ENCODE assay signal across 11 cellular contexts in the genomic region with DNA sequence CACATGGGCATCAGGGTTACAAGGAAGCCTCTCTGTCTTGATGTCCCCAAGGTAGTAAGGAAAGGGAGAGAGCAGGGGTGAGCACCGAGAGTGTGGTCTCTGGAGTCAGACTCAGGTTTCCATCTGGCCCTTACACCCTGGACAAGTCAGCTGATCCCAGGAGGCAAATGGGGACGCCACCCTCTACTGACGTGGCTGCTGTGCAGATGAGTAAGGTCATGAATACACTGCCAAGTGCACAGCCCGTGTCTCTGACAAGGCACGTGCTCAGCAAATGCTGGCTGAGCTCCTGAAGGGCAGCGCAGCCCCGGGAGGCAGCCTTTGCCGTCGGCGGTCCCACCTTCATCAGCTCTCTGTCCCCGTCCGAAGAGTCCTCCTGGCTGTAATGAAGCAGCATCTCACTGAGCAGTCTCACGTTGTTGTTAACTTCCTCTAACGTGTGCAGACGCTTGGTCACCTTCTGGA. TPM values are rescaled to one million over a fixed set of nuclear protein-coding genes. Genes with fewer than 3 reads are reported as not detected.
A peak's percentile ranks its signal among the peaks of the same experiment; 100 is the strongest.
DNase-seq lines count a peak whose midpoint lies in the region; ATAC-seq, FAIRE-seq and TF ChIP-seq lines count a peak whose summit lies in the region.
"Had no signal": no experiment of that assay in that cellular context is flagged by ENCODE, and none has a peak within 500 bp of the region (broad histone marks: within the 10 kb centered on the region; RNA-seq: fewer than 3 reads in every experiment).

No MANE protein-coding gene starts in this region.

- TF ChIP-seq POLR2A in GM12892 (IDR thresholded peaks at IDR 0.05; ENCODE audit: low read depth, low read length) = no peak
- no peak for TF ChIP-seq POLR2A in gastroesophageal sphincter (IDR thresholded peaks at IDR 0.05)

- H3K36me3 ChIP-seq in gastroesophageal sphincter = peaks cover 0 to 97% of the 10 kb centered on the region in 2 donors

- H3K27ac Mint-ChIP-seq in activated T-cell treated with anti-CD3 and anti-CD28 coated beads, Interleukin-2, amount 50 U/mL, for 72 hours = peak overlapping the region; percentile 52

- peaks cover 7 to 32% of the 10 kb centered on the region in 2 donors for H3K36me3 Mint-ChIP-seq in activated T-cell treated with anti-CD3 and anti-CD28 coated beads, Interleukin-2, amount 50 U/mL, for 72 hours (ENCODE audit: insufficient read depth in 2 of 2)

- no peaks in the 10 kb centered on the region for H3K27me3 Mint-ChIP-seq in activated T-cell treated with anti-CD3 and anti-CD28 coated beads, Interleukin-2, amount 50 U/mL, for 72 hours (ENCODE audit: low read depth)

- TF ChIP-seq EP300 in gastroesophageal sphincter (IDR thresholded peaks at IDR 0.05) = no peak

- ATAC-seq in activated T-cell treated with anti-CD3 and anti-CD28 coated beads, Interleukin-2, amount 50 U/mL, for 72 hours (replicated peaks in 1 of 2) = peak in 1 of 2 donors; percentile 54
- peak; percentile 49 for ATAC-seq in gastroesophageal sphincter
- ATAC-seq in activated CD4-positive, CD25-positive, alpha-beta regulatory T cell treated with anti-CD3 and anti-CD28 coated beads, Interleukin-2, amount 50 U/mL, for 24 hours = no peak

- peak; percentile 48 for DNase-seq in AG08396 (ENCODE audit: low spot score)
- no peak for DNase-seq in GM12892 (ENCODE audit: insufficient read length)
- peak in 1 of 2 donors; percentile 20 for DNase-seq in activated T-cell treated with anti-CD3 and anti-CD28 coated beads, Interleukin-2, amount 50 U/mL, for 72 hours
- DNase-seq in NCI-H510A treated with DMSO at 0.1 percent for 48 hours (lab: John Stamatoyannopoulos, UW) = no peak
- no peak for DNase-seq in GM10266 (ENCODE audit: extremely low spot score)
- DNase-seq in superior temporal gyrus (ENCODE audit: extremely low spot score) = no peak
- DNase-seq: activated gamma-delta T cell treated with Interleukin-2 at 50 U/mL for 16 hours, NCI-H526 had no signal

- FAIRE-seq in GM12892 (lab: Jason Lieb, UNC) = peak; percentile 81

- no peak for TF ChIP-seq CTCF in gastroesophageal sphincter (IDR thresholded peaks at IDR 0.05)
- no peak for TF ChIP-seq CTCF in GM10266 (IDR thresholded peaks at IDR 0.05; ENCODE audit: control insufficient read depth, insufficient read depth, low read depth, missing control alignments)

- H3K9me3 Mint-ChIP-seq in activated T-cell treated with anti-CD3 and anti-CD28 coated beads, Interleukin-2, amount 50 U/mL, for 72 hours = no peaks in the 10 kb centered on the region

- H3K4me3 Mint-ChIP-seq in activated T-cell treated with anti-CD3 and anti-CD28 coated beads, Interleukin-2, amount 50 U/mL, for 72 hours = peak overlapping the region; percentile 56 to 68

- peaks cover 0 to 15% (median 0%) of the 10 kb centered on the region in 3 donors for H3K4me1 ChIP-seq in gastroesophageal sphincter
- H3K4me1 ChIP-seq: prostate gland had no signal

- H3K27ac ChIP-seq in gastroesophageal sphincter = peak overlapping the region in 2 of 4 donors; percentile 46 to 50
- H3K27ac ChIP-seq: prostate gland had no signal

- no peaks in the 10 kb centered on the region for H3K27me3 ChIP-seq in gastroesophageal sphincter

- H3K4me3 ChIP-seq in gastroesophageal sphincter = no peak overlapping the region
- H3K4me3 ChIP-seq: prostate gland had no signal

- WGBS in gastroesophageal sphincter (ENCODE audit: low coverage in 1 of 2), 2 donors = 44 to 57% methylated on average over 1 to 7 of the region's 15 CpGs

- no peaks in the 10 kb centered on the region for H3K9me3 ChIP-seq in gastroesophageal sphincter
- H3K9me3 ChIP-seq: prostate gland had no signal

- H3K4me1 Mint-ChIP-seq in activated T-cell treated with anti-CD3 and anti-CD28 coated beads, Interleukin-2, amount 50 U/mL, for 72 hours (ENCODE audit: low read depth) = peaks cover 52% of the 10 kb centered on the region

RNA-seq across cellular contexts. Expression of a gene that starts 19.4 kb away (rescaled TPM):
- polyA plus RNA-seq in GM12892 (2012; ENCODE audit: missing spikeins) = 48.1 TPM
- total RNA-seq in activated T-cell treated with anti-CD3 and anti-CD28 coated beads, Interleukin-2, amount 50 U/mL, for 72 hours = 10 to 100 TPM; 77.1 to 80.9 TPM
- 10 to 100 TPM; 19.5 to 27.8 (median 24.5) TPM for total RNA-seq in gastroesophageal sphincter

RNA-seq across cellular contexts. Expression of a gene that starts 19.7 kb away (rescaled TPM):
- polyA plus RNA-seq in GM12892 (2012; ENCODE audit: missing spikeins) = 77.8 TPM
- 10 to 100 TPM; 42.8 to 43.0 TPM for total RNA-seq in activated T-cell treated with anti-CD3 and anti-CD28 coated beads, Interleukin-2, amount 50 U/mL, for 72 hours
- 10 to 100 TPM; 35.0 to 46.4 (median 38.3) TPM for total RNA-seq in gastroesophageal sphincter

RNA-seq across cellular contexts. Expression of a gene that starts 29.0 kb away (rescaled TPM):
- polyA plus RNA-seq in GM12892 (2012; ENCODE audit: missing spikeins) = 33.3 TPM
- total RNA-seq in activated T-cell treated with anti-CD3 and anti-CD28 coated beads, Interleukin-2, amount 50 U/mL, for 72 hours = 10 to 100 TPM; 63.1 to 67.9 TPM
- 10 to 100 TPM; 28.5 to 50.7 (median 44.4) TPM for total RNA-seq in gastroesophageal sphincter

RNA-seq across cellular contexts. Expression of a gene that starts 36.5 kb away (rescaled TPM):
- polyA plus RNA-seq in GM12892 (2012; ENCODE audit: missing spikeins) = 63.7 TPM
- 100 to 1,000 TPM in 1 of 2 donors, 10 to 100 TPM in 1; 88.3 to 114 TPM for total RNA-seq in activated T-cell treated with anti-CD3 and anti-CD28 coated beads, Interleukin-2, amount 50 U/mL, for 72 hours
- total RNA-seq in gastroesophageal sphincter = 10 to 100 TPM; 19.6 to 62.3 (median 22.3) TPM

RNA-seq across cellular contexts. Expression of a gene that starts 47.2 kb away (rescaled TPM):
- 56.3 TPM for polyA plus RNA-seq in GM12892 (2012; ENCODE audit: missing spikeins)
- 10 to 100 TPM; 39.9 to 59.3 TPM for total RNA-seq in activated T-cell treated with anti-CD3 and anti-CD28 coated beads, Interleukin-2, amount 50 U/mL, for 72 hours
- 10 to 100 TPM in 3 of 4 donors, 1 to 10 TPM in 1; 7.3 to 14.5 (median 13.4) TPM for total RNA-seq in gastroesophageal sphincter
